ENCODE assay signal across 1 cellular context in the genomic region with DNA sequence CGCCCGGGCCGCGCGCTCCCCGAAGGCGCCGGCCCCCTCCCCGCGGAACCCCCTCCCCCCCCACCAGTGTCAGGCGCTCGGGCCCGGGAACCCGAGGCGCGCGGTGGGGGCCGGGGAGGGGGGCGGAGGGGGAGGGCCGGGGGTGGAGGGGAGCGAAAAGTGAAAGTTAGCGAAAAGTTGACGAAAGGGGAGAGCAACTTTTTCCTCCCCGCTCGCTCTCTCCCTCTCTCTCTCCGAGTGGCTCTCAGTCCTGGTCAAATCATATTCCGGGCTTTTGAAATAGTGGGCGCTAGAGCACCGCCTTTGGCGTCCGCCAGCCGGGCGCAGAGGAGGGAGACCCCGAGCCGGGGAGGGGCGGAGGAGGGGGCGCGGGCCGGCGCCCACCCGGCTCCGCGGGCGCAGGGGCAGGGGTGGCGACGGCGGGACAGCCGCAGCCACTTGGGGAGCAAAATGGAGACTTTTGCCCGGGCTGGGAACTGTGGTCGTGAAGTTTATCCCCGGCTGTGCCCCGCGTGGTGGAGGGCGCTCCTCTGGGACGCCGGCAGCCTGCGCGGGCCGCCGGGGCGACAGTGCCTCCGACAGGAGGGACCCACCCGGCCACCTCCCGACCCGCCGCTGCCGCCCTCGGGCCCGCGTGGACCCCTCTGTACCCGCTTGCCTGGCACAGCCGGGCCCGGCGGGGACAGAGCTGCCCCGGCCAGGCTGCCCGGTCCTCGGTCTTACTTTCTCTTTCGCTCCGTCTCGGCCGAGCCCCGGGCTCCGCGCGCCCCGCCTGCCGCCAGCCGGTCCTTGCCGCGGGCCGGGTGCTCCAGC.
TF ChIP-seq lines count a peak whose summit lies in the region.

No MANE protein-coding gene starts in this region.

TF ChIP-seq in HepG2, 621 proteins besides CTCF, POLR2A, EP300 and RAD21 (continued from another document and continues in another):
- TF ChIP-seq CBX5 (CRISPR knock-in tag; IDR thresholded peaks at IDR 0.05; ENCODE audit: borderline replicate concordance): no peak
- TF ChIP-seq MYC (CRISPR knock-in tag; IDR thresholded peaks at IDR 0.05; ENCODE audit: borderline replicate concordance): 0 out of 2 replicates have a peak, but pooled peaks have one; percentile 26
- TF ChIP-seq RBFOX2 (IDR thresholded peaks at IDR 0.05; ENCODE audit: low read depth, low read length): no peak; the same call in 1 of the 2 replicates
- TF ChIP-seq SP1 (IDR thresholded peaks at IDR 0.05): no peak
- no peak for TF ChIP-seq SP1 (CRISPR knock-in tag; IDR thresholded peaks at IDR 0.05)
- no peak for TF ChIP-seq ZNF20 (CRISPR knock-in tag; IDR thresholded peaks at IDR 0.05)
- TF ChIP-seq, protein P1, sequence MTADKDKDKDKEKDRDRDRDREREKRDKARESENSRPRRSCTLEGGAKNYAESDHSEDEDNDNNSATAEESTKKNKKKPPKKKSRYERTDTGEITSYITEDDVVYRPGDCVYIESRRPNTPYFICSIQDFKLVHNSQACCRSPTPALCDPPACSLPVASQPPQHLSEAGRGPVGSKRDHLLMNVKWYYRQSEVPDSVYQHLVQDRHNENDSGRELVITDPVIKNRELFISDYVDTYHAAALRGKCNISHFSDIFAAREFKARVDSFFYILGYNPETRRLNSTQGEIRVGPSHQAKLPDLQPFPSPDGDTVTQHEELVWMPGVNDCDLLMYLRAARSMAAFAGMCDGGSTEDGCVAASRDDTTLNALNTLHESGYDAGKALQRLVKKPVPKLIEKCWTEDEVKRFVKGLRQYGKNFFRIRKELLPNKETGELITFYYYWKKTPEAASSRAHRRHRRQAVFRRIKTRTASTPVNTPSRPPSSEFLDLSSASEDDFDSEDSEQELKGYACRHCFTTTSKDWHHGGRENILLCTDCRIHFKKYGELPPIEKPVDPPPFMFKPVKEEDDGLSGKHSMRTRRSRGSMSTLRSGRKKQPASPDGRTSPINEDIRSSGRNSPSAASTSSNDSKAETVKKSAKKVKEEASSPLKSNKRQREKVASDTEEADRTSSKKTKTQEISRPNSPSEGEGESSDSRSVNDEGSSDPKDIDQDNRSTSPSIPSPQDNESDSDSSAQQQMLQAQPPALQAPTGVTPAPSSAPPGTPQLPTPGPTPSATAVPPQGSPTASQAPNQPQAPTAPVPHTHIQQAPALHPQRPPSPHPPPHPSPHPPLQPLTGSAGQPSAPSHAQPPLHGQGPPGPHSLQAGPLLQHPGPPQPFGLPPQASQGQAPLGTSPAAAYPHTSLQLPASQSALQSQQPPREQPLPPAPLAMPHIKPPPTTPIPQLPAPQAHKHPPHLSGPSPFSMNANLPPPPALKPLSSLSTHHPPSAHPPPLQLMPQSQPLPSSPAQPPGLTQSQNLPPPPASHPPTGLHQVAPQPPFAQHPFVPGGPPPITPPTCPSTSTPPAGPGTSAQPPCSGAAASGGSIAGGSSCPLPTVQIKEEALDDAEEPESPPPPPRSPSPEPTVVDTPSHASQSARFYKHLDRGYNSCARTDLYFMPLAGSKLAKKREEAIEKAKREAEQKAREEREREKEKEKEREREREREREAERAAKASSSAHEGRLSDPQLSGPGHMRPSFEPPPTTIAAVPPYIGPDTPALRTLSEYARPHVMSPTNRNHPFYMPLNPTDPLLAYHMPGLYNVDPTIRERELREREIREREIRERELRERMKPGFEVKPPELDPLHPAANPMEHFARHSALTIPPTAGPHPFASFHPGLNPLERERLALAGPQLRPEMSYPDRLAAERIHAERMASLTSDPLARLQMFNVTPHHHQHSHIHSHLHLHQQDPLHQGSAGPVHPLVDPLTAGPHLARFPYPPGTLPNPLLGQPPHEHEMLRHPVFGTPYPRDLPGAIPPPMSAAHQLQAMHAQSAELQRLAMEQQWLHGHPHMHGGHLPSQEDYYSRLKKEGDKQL (CRISPR knock-in tag; IDR thresholded peaks at IDR 0.05; ENCODE audit: low read depth): no peak
- TF ChIP-seq FOXA1 (IDR thresholded peaks at IDR 0.05): no peak
- no peak for TF ChIP-seq FOXA1 (CRISPR knock-in tag; IDR thresholded peaks at IDR 0.05)
- TF ChIP-seq, protein P2, sequence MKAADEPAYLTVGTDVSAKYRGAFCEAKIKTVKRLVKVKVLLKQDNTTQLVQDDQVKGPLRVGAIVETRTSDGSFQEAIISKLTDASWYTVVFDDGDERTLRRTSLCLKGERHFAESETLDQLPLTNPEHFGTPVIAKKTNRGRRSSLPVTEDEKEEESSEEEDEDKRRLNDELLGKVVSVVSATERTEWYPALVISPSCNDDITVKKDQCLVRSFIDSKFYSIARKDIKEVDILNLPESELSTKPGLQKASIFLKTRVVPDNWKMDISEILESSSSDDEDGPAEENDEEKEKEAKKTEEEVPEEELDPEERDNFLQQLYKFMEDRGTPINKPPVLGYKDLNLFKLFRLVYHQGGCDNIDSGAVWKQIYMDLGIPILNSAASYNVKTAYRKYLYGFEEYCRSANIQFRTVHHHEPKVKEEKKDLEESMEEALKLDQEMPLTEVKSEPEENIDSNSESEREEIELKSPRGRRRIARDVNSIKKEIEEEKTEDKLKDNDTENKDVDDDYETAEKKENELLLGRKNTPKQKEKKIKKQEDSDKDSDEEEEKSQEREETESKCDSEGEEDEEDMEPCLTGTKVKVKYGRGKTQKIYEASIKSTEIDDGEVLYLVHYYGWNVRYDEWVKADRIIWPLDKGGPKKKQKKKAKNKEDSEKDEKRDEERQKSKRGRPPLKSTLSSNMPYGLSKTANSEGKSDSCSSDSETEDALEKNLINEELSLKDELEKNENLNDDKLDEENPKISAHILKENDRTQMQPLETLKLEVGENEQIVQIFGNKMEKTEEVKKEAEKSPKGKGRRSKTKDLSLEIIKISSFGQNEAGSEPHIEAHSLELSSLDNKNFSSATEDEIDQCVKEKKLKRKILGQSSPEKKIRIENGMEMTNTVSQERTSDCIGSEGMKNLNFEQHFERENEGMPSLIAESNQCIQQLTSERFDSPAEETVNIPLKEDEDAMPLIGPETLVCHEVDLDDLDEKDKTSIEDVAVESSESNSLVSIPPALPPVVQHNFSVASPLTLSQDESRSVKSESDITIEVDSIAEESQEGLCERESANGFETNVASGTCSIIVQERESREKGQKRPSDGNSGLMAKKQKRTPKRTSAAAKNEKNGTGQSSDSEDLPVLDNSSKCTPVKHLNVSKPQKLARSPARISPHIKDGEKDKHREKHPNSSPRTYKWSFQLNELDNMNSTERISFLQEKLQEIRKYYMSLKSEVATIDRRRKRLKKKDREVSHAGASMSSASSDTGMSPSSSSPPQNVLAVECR (CRISPR knock-in tag; IDR thresholded peaks at IDR 0.05; ENCODE audit: borderline replicate concordance): peak; percentile 25; the same call in 1 of the 2 replicates
- no peak for TF ChIP-seq TP53 (CRISPR knock-in tag; conservative IDR thresholded peaks at IDR 0.05)
- TF ChIP-seq, protein P3, sequence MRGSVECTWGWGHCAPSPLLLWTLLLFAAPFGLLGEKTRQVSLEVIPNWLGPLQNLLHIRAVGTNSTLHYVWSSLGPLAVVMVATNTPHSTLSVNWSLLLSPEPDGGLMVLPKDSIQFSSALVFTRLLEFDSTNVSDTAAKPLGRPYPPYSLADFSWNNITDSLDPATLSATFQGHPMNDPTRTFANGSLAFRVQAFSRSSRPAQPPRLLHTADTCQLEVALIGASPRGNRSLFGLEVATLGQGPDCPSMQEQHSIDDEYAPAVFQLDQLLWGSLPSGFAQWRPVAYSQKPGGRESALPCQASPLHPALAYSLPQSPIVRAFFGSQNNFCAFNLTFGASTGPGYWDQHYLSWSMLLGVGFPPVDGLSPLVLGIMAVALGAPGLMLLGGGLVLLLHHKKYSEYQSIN (CRISPR knock-in tag; IDR thresholded peaks at IDR 0.05; ENCODE audit: borderline replicate concordance): no peak
- no peak for TF ChIP-seq HNRNPUL1 (IDR thresholded peaks at IDR 0.05; ENCODE audit: low read depth, low read length)
- peak; percentile 19 for TF ChIP-seq XRCC5 (optimal IDR thresholded peaks at IDR 0.05; ENCODE audit: low read length)
- TF ChIP-seq NFIC (IDR thresholded peaks at IDR 0.05; ENCODE audit: low read length): no peak
- TF ChIP-seq KMT2B (CRISPR knock-in tag; IDR thresholded peaks at IDR 0.05): no peak
- TF ChIP-seq SPEN (CRISPR knock-in tag; IDR thresholded peaks at IDR 0.05; ENCODE audit: low read depth): no peak
- TF ChIP-seq, protein P4, sequence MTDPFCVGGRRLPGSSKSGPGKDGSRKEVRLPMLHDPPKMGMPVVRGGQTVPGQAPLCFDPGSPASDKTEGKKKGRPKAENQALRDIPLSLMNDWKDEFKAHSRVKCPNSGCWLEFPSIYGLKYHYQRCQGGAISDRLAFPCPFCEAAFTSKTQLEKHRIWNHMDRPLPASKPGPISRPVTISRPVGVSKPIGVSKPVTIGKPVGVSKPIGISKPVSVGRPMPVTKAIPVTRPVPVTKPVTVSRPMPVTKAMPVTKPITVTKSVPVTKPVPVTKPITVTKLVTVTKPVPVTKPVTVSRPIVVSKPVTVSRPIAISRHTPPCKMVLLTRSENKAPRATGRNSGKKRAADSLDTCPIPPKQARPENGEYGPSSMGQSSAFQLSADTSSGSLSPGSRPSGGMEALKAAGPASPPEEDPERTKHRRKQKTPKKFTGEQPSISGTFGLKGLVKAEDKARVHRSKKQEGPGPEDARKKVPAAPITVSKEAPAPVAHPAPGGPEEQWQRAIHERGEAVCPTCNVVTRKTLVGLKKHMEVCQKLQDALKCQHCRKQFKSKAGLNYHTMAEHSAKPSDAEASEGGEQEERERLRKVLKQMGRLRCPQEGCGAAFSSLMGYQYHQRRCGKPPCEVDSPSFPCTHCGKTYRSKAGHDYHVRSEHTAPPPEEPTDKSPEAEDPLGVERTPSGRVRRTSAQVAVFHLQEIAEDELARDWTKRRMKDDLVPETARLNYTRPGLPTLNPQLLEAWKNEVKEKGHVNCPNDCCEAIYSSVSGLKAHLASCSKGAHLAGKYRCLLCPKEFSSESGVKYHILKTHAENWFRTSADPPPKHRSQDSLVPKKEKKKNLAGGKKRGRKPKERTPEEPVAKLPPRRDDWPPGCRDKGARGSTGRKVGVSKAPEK (CRISPR knock-in tag; IDR thresholded peaks at IDR 0.05; ENCODE audit: borderline replicate concordance): no peak
- no peak for TF ChIP-seq ZNF30 (CRISPR knock-in tag; IDR thresholded peaks at IDR 0.05)
- no peak for TF ChIP-seq ZFP1 (CRISPR knock-in tag; IDR thresholded peaks at IDR 0.05)
- TF ChIP-seq ZNF746 (CRISPR knock-in tag; IDR thresholded peaks at IDR 0.05): no peak
- TF ChIP-seq, protein P5, sequence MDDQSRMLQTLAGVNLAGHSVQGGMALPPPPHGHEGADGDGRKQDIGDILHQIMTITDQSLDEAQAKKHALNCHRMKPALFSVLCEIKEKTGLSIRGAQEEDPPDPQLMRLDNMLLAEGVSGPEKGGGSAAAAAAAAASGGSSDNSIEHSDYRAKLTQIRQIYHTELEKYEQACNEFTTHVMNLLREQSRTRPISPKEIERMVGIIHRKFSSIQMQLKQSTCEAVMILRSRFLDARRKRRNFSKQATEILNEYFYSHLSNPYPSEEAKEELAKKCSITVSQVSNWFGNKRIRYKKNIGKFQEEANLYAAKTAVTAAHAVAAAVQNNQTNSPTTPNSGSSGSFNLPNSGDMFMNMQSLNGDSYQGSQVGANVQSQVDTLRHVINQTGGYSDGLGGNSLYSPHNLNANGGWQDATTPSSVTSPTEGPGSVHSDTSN (CRISPR knock-in tag; IDR thresholded peaks at IDR 0.05; ENCODE audit: borderline replicate concordance): no peak
- no peak for TF ChIP-seq DPF2 (CRISPR knock-in tag; IDR thresholded peaks at IDR 0.05; ENCODE audit: borderline replicate concordance, low read depth)
- no peak for TF ChIP-seq NONO (IDR thresholded peaks at IDR 0.05)
- 0 out of 2 replicates have a peak, but pooled peaks have one; percentile 32 for TF ChIP-seq NONO (CRISPR knock-in tag; conservative IDR thresholded peaks at IDR 0.05)
- no peak for TF ChIP-seq HNRNPH1 (optimal IDR thresholded peaks at IDR 0.05; ENCODE audit: low read depth, low read length)
- TF ChIP-seq ZKSCAN5 (CRISPR knock-in tag; IDR thresholded peaks at IDR 0.05): no peak
- TF ChIP-seq ZNF121 (CRISPR knock-in tag; IDR thresholded peaks at IDR 0.05): no peak
- 0 out of 2 replicates have a peak, but pooled peaks have one; percentile 19 for TF ChIP-seq ZBTB7B (CRISPR knock-in tag; IDR thresholded peaks at IDR 0.05)
- TF ChIP-seq ZNF841 (CRISPR knock-in tag; IDR thresholded peaks at IDR 0.05; ENCODE audit: borderline replicate concordance): no peak
- no peak for TF ChIP-seq IRF2 (CRISPR knock-in tag; IDR thresholded peaks at IDR 0.05)
- peak; percentile 35; the same call in 1 of the 2 replicates for TF ChIP-seq ZSCAN25 (CRISPR knock-in tag; IDR thresholded peaks at IDR 0.05)
- peak; percentile 72 for TF ChIP-seq ZSCAN20 (CRISPR knock-in tag; IDR thresholded peaks at IDR 0.05; ENCODE audit: borderline replicate concordance)
